ENCODE assay signal across 8 cellular contexts in genomic region chr12:55727643-55728184, GRCh38. TPM values are rescaled to one million over a fixed set of nuclear protein-coding genes. Genes with fewer than 3 reads are reported as not detected.
DNase-seq lines count a peak whose midpoint lies in the region; ATAC-seq and TF ChIP-seq lines count a peak whose summit lies in the region.

No MANE protein-coding gene starts in this region.

- no peak for TF ChIP-seq CTCF in mammary epithelial cell (conservative IDR thresholded peaks at IDR 0.05 in 1 of 2, IDR thresholded peaks at IDR 0.05 in 1 of 2; ENCODE audit: extremely low read depth in 1 of 2, insufficient read depth in 1 of 2, low read depth in 1 of 2, low read length in 2 of 2)

- peak overlapping the region; percentile 77 to 91 (median 89) for H3K4me3 ChIP-seq in mammary epithelial cell (replicated peaks in 1 of 3; ENCODE audit: insufficient read depth in 1 of 3, low read depth in 2 of 3, low read length in 3 of 3)

- DNase-seq in COR-L47 (lab: John Stamatoyannopoulos, UW) (peak; percentile 17), NCI-H146 (lab: John Stamatoyannopoulos, UW) (peak; percentile 44), mammary epithelial cell (peak; percentile 40), left lobe of liver (ENCODE audit: low spot score) (peak; percentile 62), NCI-H446 (lab: John Stamatoyannopoulos, UW) (no peak)
- no peak for DNase-seq in activated CD4-positive, alpha-beta T cell treated with anti-CD3 and anti-CD28 coated beads for 4 hours

- CTCF ChIA-PET in mammary epithelial cell (lab: Charles Lee; ENCODE audit: low non-redundant PET), result no interaction called here

- peak overlapping the region; percentile 91 for H3K4me2 ChIP-seq in mammary epithelial cell (ENCODE audit: insufficient read depth, low read depth, low read length)

- H2AFZ ChIP-seq in mammary epithelial cell (ENCODE audit: low read depth, low read length), result peak overlapping the region; percentile 21

- H3K79me2 ChIP-seq in mammary epithelial cell (ENCODE audit: insufficient read depth, low read length), result peaks cover 37% of the 10 kb centered on the region

- no peaks in the 10 kb centered on the region for H3K9me3 ChIP-seq in mammary epithelial cell (replicated peaks; ENCODE audit: insufficient read depth, low read length)

- intact Hi-C loops in mammary epithelial cell (cut with micrococcal nuclease), result no loop called here

- dilution Hi-C loops in mammary epithelial cell (cut with HindIII; ENCODE audit: low sequenced_read_pairs), result loop anchor here (10.0 kb wide), 1 partner anchor 227 kb away; no protein-coding TSS in a partner anchor

- WGBS in mammary epithelial cell (ENCODE audit: low coverage, missing lambda C conversion rate), result 0% methylated on average over 3 of the region's 9 CpGs

- H3K9ac ChIP-seq in mammary epithelial cell (ENCODE audit: insufficient read depth, low read length), result peak overlapping the region; percentile 46

- H3K4me1 ChIP-seq in mammary epithelial cell (ENCODE audit: insufficient read depth, low read length), result peaks cover 24% of the 10 kb centered on the region

- in situ Hi-C loops in mammary epithelial cell (cut with MboI; ENCODE audit: low sequenced_read_pairs in 2 of 2), result loop anchor here (25.0 kb wide), 2 partner anchors 360 to 485 kb away; partner anchors contain the start of genes ERBB3 (in 1 of the 2), NABP2 (in 1 of the 2) and RNF41 (in 1 of the 2)

- H3K36me3 ChIP-seq in mammary epithelial cell (ENCODE audit: insufficient read depth, low read length), result peaks cover 13% of the 10 kb centered on the region

- BruUV-seq in mammary epithelial cell (replicated peaks; lab: Mats Ljungman, UMichigan), result no TSS peak

- peak overlapping the region; percentile 81 for H3K27ac ChIP-seq in mammary epithelial cell (ENCODE audit: insufficient read depth, low read depth, low read length)
- peak overlapping the region; percentile 98 for H3K27ac ChIP-seq in temporal lobe (ENCODE audit: low read depth, low read length)

- H3K27me3 ChIP-seq in mammary epithelial cell (ENCODE audit: insufficient read depth, low read length), result no peaks in the 10 kb centered on the region

- ATAC-seq in left lobe of liver, result no peak
- ATAC-seq in HG03432 (IDR thresholded peaks at IDR 0.05; ENCODE audit: unreplicated experiment), result no peak

- no peaks in the 10 kb centered on the region for H4K20me1 ChIP-seq in mammary epithelial cell (ENCODE audit: insufficient read depth, low read length)

RNA-seq across cellular contexts. Expression of gene CD63, which starts 1.1 kb away (rescaled TPM):
- total RNA-seq in mammary epithelial cell (100 to 1,000 TPM; 552 to 814 TPM), left lobe of liver (203 TPM), temporal lobe (115 TPM)
- polyA plus RNA-seq in mammary epithelial cell, result 822 TPM
- polyA minus RNA-seq in mammary epithelial cell, result 467 TPM

RNA-seq across cellular contexts. Expression of gene RDH5, which starts 7.5 kb away (rescaled TPM):
- total RNA-seq in mammary epithelial cell (1 to 10 TPM; 2.5 to 4.4 TPM), left lobe of liver (60.0 TPM), temporal lobe (3.0 TPM)
- polyA plus RNA-seq in mammary epithelial cell, result 2.1 TPM
- polyA minus RNA-seq in mammary epithelial cell, result 3.1 TPM

RNA-seq across cellular contexts. Expression of gene BLOC1S1, which starts 11.9 kb away (rescaled TPM):
- total RNA-seq in mammary epithelial cell (10 to 100 TPM; 29.7 to 71.0 TPM), left lobe of liver (97.2 TPM), temporal lobe (27.5 TPM)
- 123 TPM for polyA plus RNA-seq in mammary epithelial cell
- 42.0 TPM for polyA minus RNA-seq in mammary epithelial cell

RNA-seq across cellular contexts. Expression of gene GDF11, which starts 15.2 kb away (rescaled TPM):
- total RNA-seq in mammary epithelial cell (10 to 100 TPM in 1 of 2 donors, 1 to 10 TPM in 1; 2.2 to 11.1 TPM), left lobe of liver (1.1 TPM), temporal lobe (8.6 TPM)
- polyA plus RNA-seq in mammary epithelial cell, result 8.1 TPM
- polyA minus RNA-seq in mammary epithelial cell, result 7.4 TPM

RNA-seq across cellular contexts. Expression of gene ITGA7, which starts 20.0 kb away (rescaled TPM):
- total RNA-seq in mammary epithelial cell (1 to 10 TPM in 1 of 2 donors, under 1 TPM in 1; 0.33 to 2.1 TPM), left lobe of liver (16.9 TPM), temporal lobe (9.1 TPM)
- polyA plus RNA-seq in mammary epithelial cell, result 0.28 TPM
- polyA minus RNA-seq in mammary epithelial cell, result not detected

Comparison
In these comparisons a context has a peak if more than half of its experiments do, and no peak if none do; other contexts are left out.
1. DNase-seq: peak in COR-L47 (single experiment), NCI-H146 (single experiment), mammary epithelial cell (single experiment) and left lobe of liver (single experiment); none in NCI-H446 (0 of 2) and activated CD4-positive, alpha-beta T cell treated with anti-CD3 and anti-CD28 coated beads for 4 hours (0 of 2).
2. RNA of gene RDH5, which starts 7.5 kb away (total RNA-seq): 60.0 TPM in left lobe of liver (single experiment); 2.5 to 4.4 TPM in mammary epithelial cell and 3.0 TPM in temporal lobe (single experiment); every median in the first group is over 10 times any median in the second.